In the genomic region with DNA sequence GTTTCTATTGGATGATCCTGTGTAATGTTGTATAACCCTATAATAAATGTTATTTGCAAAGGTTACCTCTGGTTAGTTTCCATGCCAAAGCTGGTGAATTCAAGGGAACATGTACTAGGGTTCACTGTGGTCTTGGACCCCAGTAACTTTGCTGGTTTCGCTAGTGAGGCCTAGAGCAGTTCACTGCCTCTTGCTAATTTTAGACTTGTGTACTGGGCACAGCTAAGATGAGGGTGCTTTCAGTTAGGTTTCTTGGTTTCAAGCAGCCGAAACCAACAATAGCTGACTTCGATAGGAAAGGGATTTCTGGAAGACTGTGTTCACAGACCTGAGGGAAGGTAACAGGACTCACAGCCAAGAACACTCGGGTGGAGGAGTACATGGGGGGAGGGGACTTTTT, we compare ENCODE assay signal across 22 cellular contexts.
DNase-seq lines count a peak whose midpoint lies in the region; ATAC-seq and TF ChIP-seq lines count a peak whose summit lies in the region.
"Had no signal": no experiment of that assay in that cellular context is flagged by ENCODE, and none has a peak within 500 bp of the region (broad histone marks: within the 10 kb centered on the region; RNA-seq: fewer than 3 reads in every experiment).

No MANE protein-coding gene starts in this region.

- H3F3A ChIP-seq in MM.1S (ENCODE audit: insufficient read depth, low read length) = 0 out of 2 replicates have a peak, but pooled peaks cover 6% of the 10 kb centered on the region

- H3K4me3 ChIP-seq in MM.1S (ENCODE audit: low read length) = no peak overlapping the region
- H3K4me3 ChIP-seq in OCI-LY3 (ENCODE audit: low read length) = no peak overlapping the region
- H3K4me3 ChIP-seq: BLaER1 had no signal

- H3K4me1 ChIP-seq in MM.1S (ENCODE audit: low read length) = peaks cover 17% of the 10 kb centered on the region
- peaks cover 13% of the 10 kb centered on the region for H3K4me1 ChIP-seq in OCI-LY3 (ENCODE audit: low read length)
- H3K4me1 ChIP-seq: BE2C had no signal

- H3K27me3 ChIP-seq in MM.1S (replicated peaks; ENCODE audit: insufficient read depth, low read length) = no peaks in the 10 kb centered on the region
- no peaks in the 10 kb centered on the region for H3K27me3 ChIP-seq in OCI-LY3 (ENCODE audit: low read depth, low read length)
- H3K27me3 ChIP-seq: BE2C had no signal

- TF ChIP-seq CTCF in MM.1S (IDR thresholded peaks at IDR 0.05; ENCODE audit: low read length) = no peak
- no peak for TF ChIP-seq CTCF in OCI-LY3 (IDR thresholded peaks at IDR 0.05; ENCODE audit: low read depth, low read length)

- ATAC-seq in GM18502 (IDR thresholded peaks at IDR 0.05; ENCODE audit: poor library complexity, unreplicated experiment) = peak; percentile 40
- ATAC-seq in HG03378 (IDR thresholded peaks at IDR 0.05; ENCODE audit: unreplicated experiment) = no peak

- H2AFZ ChIP-seq in MM.1S (ENCODE audit: low read length) = peak overlapping the region; percentile 23; the same call in 1 of the 2 replicates
- H2AFZ ChIP-seq in OCI-LY3 (ENCODE audit: low read depth, low read length) = peak overlapping the region; percentile 59; the same call in 1 of the 2 replicates

- no peak overlapping the region for H3K9ac ChIP-seq in MM.1S (ENCODE audit: low read length)
- H3K9ac ChIP-seq in OCI-LY3 (ENCODE audit: low read length) = no peak overlapping the region
- H3K9ac ChIP-seq: BLaER1 had no signal

- H3K9me2 ChIP-seq in MM.1S (replicated peaks; ENCODE audit: insufficient read depth, low read length) = no peaks in the 10 kb centered on the region

- peak overlapping the region; percentile 42; the same call in 1 of the 2 replicates for H3K4me2 ChIP-seq in MM.1S (ENCODE audit: low read depth, low read length)
- H3K4me2 ChIP-seq in OCI-LY3 (ENCODE audit: low read length) = no peak overlapping the region
- H3K4me2 ChIP-seq: BLaER1 had no signal

- H3K36me3 ChIP-seq in MM.1S (replicated peaks; ENCODE audit: insufficient read depth, low read length) = no peaks in the 10 kb centered on the region
- H3K36me3 ChIP-seq in OCI-LY3 (replicated peaks; ENCODE audit: low read depth, low read length) = no peaks in the 10 kb centered on the region
- H3K36me3 ChIP-seq: BE2C, BLaER1 had no signal

- H4K20me1 ChIP-seq in MM.1S (ENCODE audit: insufficient read depth, low read length) (no peaks in the 10 kb centered on the region), OCI-LY3 (ENCODE audit: insufficient read depth, low read length) (no peaks in the 10 kb centered on the region)
- H4K20me1 ChIP-seq: BLaER1 had no signal

- H3K9me3 ChIP-seq in MM.1S (replicated peaks; ENCODE audit: insufficient read depth, low read length) (no peaks in the 10 kb centered on the region), OCI-LY3 (ENCODE audit: insufficient read depth, low read length) (no peaks in the 10 kb centered on the region)
- H3K9me3 ChIP-seq: BE2C had no signal

- H3K79me2 ChIP-seq in MM.1S (ENCODE audit: low read length) = no peaks in the 10 kb centered on the region
- no peaks in the 10 kb centered on the region for H3K79me2 ChIP-seq in OCI-LY3 (ENCODE audit: low read length)

- peak overlapping the region; percentile 57; the same call in 1 of the 2 replicates for H3K27ac ChIP-seq in MM.1S (ENCODE audit: low read length)
- no peak overlapping the region for H3K27ac ChIP-seq in OCI-LY3 (ENCODE audit: low read length)
- H3K27ac ChIP-seq: BLaER1 had no signal

- peak; percentile 24 for DNase-seq in MM.1S
- peak; percentile 28 for DNase-seq in mesenteric fat pad (ENCODE audit: low spot score)
- no peak for DNase-seq in stimulated activated CD4-positive, alpha-beta T cell treated with anti-CD3 and anti-CD28 coated beads, Interleukin-2, amount 100 ng/mL, for 48 hours
- no peak for DNase-seq in NCI-H510A treated with DMSO at 0.1 percent for 48 hours (lab: John Stamatoyannopoulos, UW)
- no peak for DNase-seq in activated CD8-positive, alpha-beta memory T cell treated with anti-CD3 and anti-CD28 coated beads, Interleukin-2, amount 50 U/mL, for 4 hours
- DNase-seq: 8988T; ACHN; BE2C; CD4-positive, alpha-beta memory T cell; CD4-positive, CD25-positive, alpha-beta regulatory T cell; CD8-positive, alpha-beta memory T cell; COR-L47; DMS 273 treated with DMSO at 0.1 percent for 48 hours; DMS153; DMS79; DND-41; EL; GDM1 had no signal

Comparison
In these comparisons a context has a peak if more than half of its experiments do, and no peak if none do; other contexts are left out.
1. DNase-seq: peak in MM.1S (single experiment) and mesenteric fat pad (single experiment); none in stimulated activated CD4-positive, alpha-beta T cell treated with anti-CD3 and anti-CD28 coated beads, Interleukin-2, amount 100 ng/mL, for 48 hours (0 of 2), NCI-H510A treated with DMSO at 0.1 percent for 48 hours (single experiment) and activated CD8-positive, alpha-beta memory T cell treated with anti-CD3 and anti-CD28 coated beads, Interleukin-2, amount 50 U/mL, for 4 hours (single experiment).